Comparison of ENCODE assay signal across 18 cellular contexts in genomic region chr16:71515026-71515425, GRCh38. TPM values are rescaled to one million over a fixed set of nuclear protein-coding genes. Genes with fewer than 3 reads are reported as not detected.
"Had no signal": no experiment of that assay in that cellular context is flagged by ENCODE, and none has a peak within 500 bp of the region (broad histone marks: within the 10 kb centered on the region; RNA-seq: fewer than 3 reads in every experiment).

No MANE protein-coding gene starts in this region.

- ATAC-seq: activated CD8-positive, alpha-beta T cell treated with anti-CD3 and anti-CD28 coated beads, Interleukin-2, amount 10 ng/mL, durations not matched to agents 7 days and 5 days; natural killer cell; stimulated activated naive CD8-positive, alpha-beta T cell treated with anti-CD3 and anti-CD28 coated beads, Interleukin-15, Interleukin-2, amounts not matched to agents 100 U/mL and 50 U/mL, for 24 hours; T-helper 17 cell had no signal

- DNase-seq: activated B cell treated with CpG ODN at 0.5 μM for 24 hours; activated CD4-positive, alpha-beta T cell treated with anti-CD3 and anti-CD28 coated beads for 48 hours; activated CD8-positive, alpha-beta T cell treated with anti-CD3 and anti-CD28 coated beads, Interleukin-2, amount 10 ng/mL, durations not matched to agents 7 days and 5 days; activated naive CD4-positive, alpha-beta T cell; activated naive CD8-positive, alpha-beta T cell treated with anti-CD3 and anti-CD28 coated beads, Interleukin-2, amount 10 ng/mL, durations not matched to agents 7 days and 5 days; aorta; cerebellar nuclear complex; effector memory CD4-positive, alpha-beta T cell; foreskin melanocyte; natural killer cell; stimulated activated naive CD8-positive, alpha-beta T cell treated with anti-CD3 and anti-CD28 coated beads, Interleukin-15, Interleukin-2, amounts not matched to agents 100 U/mL and 50 U/mL, for 24 hours; T-helper 17 cell; trophoblast cell had no signal

- H3K27ac ChIP-seq: breast epithelium, neutrophil had no signal

- H3K9me3 ChIP-seq: breast epithelium, neutrophil had no signal

- H3K27me3 ChIP-seq: breast epithelium, neutrophil had no signal

- H3K36me3 ChIP-seq: breast epithelium, neutrophil had no signal

- H3K4me3 ChIP-seq: breast epithelium had no signal

- H3K4me1 ChIP-seq: breast epithelium had no signal

RNA-seq across cellular contexts. Expression of gene CHST4, which starts 11.2 kb away (rescaled TPM):
- total RNA-seq: activated B cell treated with CpG ODN at 0.5 μM for 24 hours; activated CD8-positive, alpha-beta T cell treated with anti-CD3 and anti-CD28 coated beads, Interleukin-2, amount 10 ng/mL, durations not matched to agents 7 days and 5 days; activated naive CD8-positive, alpha-beta T cell treated with anti-CD3 and anti-CD28 coated beads, Interleukin-2, amount 10 ng/mL, durations not matched to agents 7 days and 5 days; activated T-helper 1 cell treated with anti-CD3 and anti-CD28 coated beads, Interleukin-12 subunit alpha, Interleukin-12 subunit beta, Interleukin-2, Interleukin-4 antibody, amounts not matched to agents 30 ng/mL and 10 ng/mL and 1 ng/mL, durations not matched to agents 14 hours and 24 hours and 36 hours; aorta; natural killer cell; renal cortical epithelial cell; skeletal muscle tissue; T-helper 17 cell had no signal
